In genomic region chr2:179070895-179071294, GRCh38 we compare ENCODE assay signal across 10 cellular contexts. TPM values are rescaled to one million over a fixed set of nuclear protein-coding genes. Genes with fewer than 3 reads are reported as not detected.
"Had no signal": no experiment of that assay in that cellular context is flagged by ENCODE, and none has a peak within 500 bp of the region (broad histone marks: within the 10 kb centered on the region; RNA-seq: fewer than 3 reads in every experiment).

No MANE protein-coding gene starts in this region.

- H3K36me3 Mint-ChIP-seq: IgD-negative memory B cell had no signal

- FAIRE-seq: HTR-8/SVneo, K562 had no signal

- ATAC-seq: K562 had no signal

- H3K4me3 ChIP-seq: K562 had no signal

- H3K27ac Mint-ChIP-seq: IgD-negative memory B cell had no signal

- H3K4me2 ChIP-seq: KMS-11 had no signal

- H3K27me3 Mint-ChIP-seq: IgD-negative memory B cell had no signal

- H3K4me3 Mint-ChIP-seq: IgD-negative memory B cell had no signal

- H3K27ac ChIP-seq: HL-60, KMS-11 had no signal

- H3K9ac ChIP-seq: KMS-11 had no signal

- DNase-seq: IMR-90, KBM-7, KG1 had no signal

RNA-seq across cellular contexts. Expression of gene CCDC141, which starts 21.0 kb away (rescaled TPM):
- total RNA-seq: HT-29, HT1080, IMR-90 had no signal
- polyA plus RNA-seq: IMR-90, K562 had no signal
